24 cellular contexts compared by ENCODE assay signal in genomic region chr4:113653871-113654270, GRCh38.
"Had no signal": no experiment of that assay in that cellular context is flagged by ENCODE, and none has a peak within 500 bp of the region (broad histone marks: within the 10 kb centered on the region; RNA-seq: fewer than 3 reads in every experiment).

No MANE protein-coding gene starts in this region.

- H3K4me2 ChIP-seq: SK-N-SH had no signal

- H3K27me3 Mint-ChIP-seq: T-cell had no signal

- H3K27ac ChIP-seq: RWPE1 had no signal

- H3K4me3 Mint-ChIP-seq: T-cell had no signal

- DNase-seq: IMR-90, Karpas-422, KG1, MG63, NCI-H1092, NCI-H1105 treated with DMSO at 0.1 percent for 48 hours, NCI-H1436, NCI-H187, NCI-H2029, NCI-H2081 treated with DMSO at 0.1 percent for 48 hours, NCI-H2171, NCI-H226, NCI-H446, NCI-H510A, NCI-H524 treated with DMSO at 0.1 percent for 48 hours, NCI-H69, NCI-H774, PC-3, SHP77, SK-N-SH, SW 1271, T-cell had no signal

- H3K27ac Mint-ChIP-seq: T-cell had no signal

- H3K9me3 ChIP-seq: MG63, SK-N-SH had no signal

- H3K4me3 ChIP-seq: MG63 had no signal

- ATAC-seq: Panc1, PC-3, T-cell had no signal
